In the genomic region with DNA sequence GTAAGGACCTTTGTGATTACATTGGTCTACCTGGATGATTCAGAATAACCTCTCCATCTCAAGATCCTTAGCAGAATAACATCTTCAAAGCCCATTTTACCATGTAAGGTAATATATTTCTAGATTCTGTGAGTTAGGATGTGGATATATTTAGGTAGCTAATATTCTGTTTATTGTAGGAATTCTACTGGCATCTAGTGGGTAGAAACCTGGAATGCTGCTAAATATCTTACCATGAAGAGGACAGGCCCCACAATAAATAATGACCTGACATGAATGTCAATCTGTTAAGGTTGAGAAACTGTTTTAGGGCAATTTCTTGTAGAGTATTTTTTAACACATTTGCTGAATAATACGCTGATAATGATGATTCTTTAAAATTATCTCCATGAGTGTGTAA, we compare ENCODE assay signal across 4 cellular contexts.
"Had no signal": no experiment of that assay in that cellular context is flagged by ENCODE, and none has a peak within 500 bp of the region (broad histone marks: within the 10 kb centered on the region; RNA-seq: fewer than 3 reads in every experiment).

No MANE protein-coding gene starts in this region.

- H3K4me1 Mint-ChIP-seq: GM23338, H9, IgD-negative memory B cell had no signal

- H3K27me3 Mint-ChIP-seq: IgD-negative memory B cell had no signal

- DNase-seq: H9, HCEC 1CT had no signal

- H3K27ac Mint-ChIP-seq: GM23338, H9, IgD-negative memory B cell had no signal

- H3K4me3 Mint-ChIP-seq: GM23338, H9, IgD-negative memory B cell had no signal

- H3K4me3 ChIP-seq: GM23338 had no signal

- ATAC-seq: GM23338 had no signal
